ENCODE assay signal across 1 cellular context in the genomic region with DNA sequence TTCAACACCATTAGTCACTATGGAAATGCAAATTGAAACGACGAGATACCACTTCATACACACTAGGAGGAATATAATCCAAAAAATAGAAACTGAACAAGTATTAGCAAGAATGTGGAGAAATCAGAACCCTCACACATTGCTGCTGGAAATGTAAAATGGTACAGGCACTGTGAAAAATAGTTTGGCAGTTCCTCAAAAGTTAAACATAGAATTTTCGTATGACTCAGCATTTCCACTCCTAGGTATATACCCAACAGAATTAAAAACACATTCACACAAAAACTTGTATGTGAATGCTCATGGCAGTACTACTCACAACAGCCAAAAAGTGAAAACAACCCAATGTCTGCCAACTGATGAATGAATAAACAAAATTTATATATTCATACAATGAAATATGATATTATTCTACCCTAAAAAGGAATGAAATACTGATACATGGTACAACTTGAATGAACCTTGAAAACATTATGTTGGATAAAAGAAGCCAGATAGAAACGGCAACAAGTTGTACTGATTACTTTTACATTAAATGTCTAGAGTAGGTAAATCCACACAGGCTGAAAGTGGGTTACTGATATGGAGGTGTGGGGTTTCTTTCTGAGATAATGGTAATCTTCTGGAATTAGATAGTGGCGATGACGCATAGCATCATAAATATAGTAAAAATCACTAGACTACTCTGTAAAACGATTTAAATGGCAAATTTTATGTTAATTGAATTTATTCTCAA.
TF ChIP-seq lines count a peak whose summit lies in the region.

No MANE protein-coding gene starts in this region.

TF ChIP-seq in K562, 482 proteins besides CTCF, POLR2A, EP300 and RAD21 (continued from another document and continues in another):
- TF ChIP-seq, protein P1, sequence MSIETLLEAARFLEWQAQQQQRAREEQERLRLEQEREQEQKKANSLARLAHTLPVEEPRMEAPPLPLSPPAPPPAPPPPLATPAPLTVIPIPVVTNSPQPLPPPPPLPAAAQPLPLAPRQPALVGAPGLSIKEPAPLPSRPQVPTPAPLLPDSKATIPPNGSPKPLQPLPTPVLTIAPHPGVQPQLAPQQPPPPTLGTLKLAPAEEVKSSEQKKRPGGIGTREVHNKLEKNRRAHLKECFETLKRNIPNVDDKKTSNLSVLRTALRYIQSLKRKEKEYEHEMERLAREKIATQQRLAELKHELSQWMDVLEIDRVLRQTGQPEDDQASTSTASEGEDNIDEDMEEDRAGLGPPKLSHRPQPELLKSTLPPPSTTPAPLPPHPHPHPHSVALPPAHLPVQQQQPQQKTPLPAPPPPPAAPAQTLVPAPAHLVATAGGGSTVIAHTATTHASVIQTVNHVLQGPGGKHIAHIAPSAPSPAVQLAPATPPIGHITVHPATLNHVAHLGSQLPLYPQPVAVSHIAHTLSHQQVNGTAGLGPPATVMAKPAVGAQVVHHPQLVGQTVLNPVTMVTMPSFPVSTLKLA (conservative IDR thresholded peaks at IDR 0.05): 0 out of 4 replicates have a peak, but pooled peaks of 1 of the 2 experiments have one; percentile 51
- TF ChIP-seq, protein P2, sequence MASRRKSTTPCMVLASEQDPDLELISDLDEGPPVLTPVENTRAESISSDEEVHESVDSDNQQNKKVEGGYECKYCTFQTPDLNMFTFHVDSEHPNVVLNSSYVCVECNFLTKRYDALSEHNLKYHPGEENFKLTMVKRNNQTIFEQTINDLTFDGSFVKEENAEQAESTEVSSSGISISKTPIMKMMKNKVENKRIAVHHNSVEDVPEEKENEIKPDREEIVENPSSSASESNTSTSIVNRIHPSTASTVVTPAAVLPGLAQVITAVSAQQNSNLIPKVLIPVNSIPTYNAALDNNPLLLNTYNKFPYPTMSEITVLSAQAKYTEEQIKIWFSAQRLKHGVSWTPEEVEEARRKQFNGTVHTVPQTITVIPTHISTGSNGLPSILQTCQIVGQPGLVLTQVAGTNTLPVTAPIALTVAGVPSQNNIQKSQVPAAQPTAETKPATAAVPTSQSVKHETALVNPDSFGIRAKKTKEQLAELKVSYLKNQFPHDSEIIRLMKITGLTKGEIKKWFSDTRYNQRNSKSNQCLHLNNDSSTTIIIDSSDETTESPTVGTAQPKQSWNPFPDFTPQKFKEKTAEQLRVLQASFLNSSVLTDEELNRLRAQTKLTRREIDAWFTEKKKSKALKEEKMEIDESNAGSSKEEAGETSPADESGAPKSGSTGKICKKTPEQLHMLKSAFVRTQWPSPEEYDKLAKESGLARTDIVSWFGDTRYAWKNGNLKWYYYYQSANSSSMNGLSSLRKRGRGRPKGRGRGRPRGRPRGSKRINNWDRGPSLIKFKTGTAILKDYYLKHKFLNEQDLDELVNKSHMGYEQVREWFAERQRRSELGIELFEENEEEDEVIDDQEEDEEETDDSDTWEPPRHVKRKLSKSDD (conservative IDR thresholded peaks at IDR 0.05; ENCODE audit: low read length): no peak
- TF ChIP-seq BHLHE40 (IDR thresholded peaks at IDR 0.05; ENCODE audit: low read length) (no peak), CLOCK (CRISPR knock-in tag; IDR thresholded peaks at IDR 0.05; ENCODE audit: borderline replicate concordance) (no peak), CHD4 (IDR thresholded peaks at IDR 0.05; ENCODE audit: insufficient read depth, insufficient replicate concordance, low read depth, low read length, poor library complexity, severe bottlenecking) (no peak), NFIC (IDR thresholded peaks at IDR 0.05) (peak; percentile 21; the same call in 1 of the 2 replicates), ZBTB34 (CRISPR knock-in tag; IDR thresholded peaks at IDR 0.05) (no peak), BRF1 (IDR thresholded peaks at IDR 0.05; ENCODE audit: borderline replicate concordance, extremely low read depth, insufficient read length) (no peak), CREB3 (tag; conservative IDR thresholded peaks at IDR 0.05; ENCODE audit: low read depth) (no peak), HES1 (IDR thresholded peaks at IDR 0.05; ENCODE audit: low read depth) (no peak), ZNF316 (IDR thresholded peaks at IDR 0.05) (peak; percentile 99), SMARCA5 (IDR thresholded peaks at IDR 0.05) (0 out of 2 replicates have a peak, but pooled peaks have one; percentile 37), ARID4B (CRISPR knock-in tag; IDR thresholded peaks at IDR 0.05) (no peak), REST (CRISPR knock-in tag; IDR thresholded peaks at IDR 0.05; ENCODE audit: low read depth) (no peak), TAF1 (IDR thresholded peaks at IDR 0.05; ENCODE audit: control insufficient read depth, extremely low read depth, insufficient read depth, low read length, severe bottlenecking) (no peak), RNF219 (CRISPR knock-in tag; IDR thresholded peaks at IDR 0.05) (no peak), KLF1 (tag; IDR thresholded peaks at IDR 0.05) (no peak)
- TF ChIP-seq, protein P3, sequence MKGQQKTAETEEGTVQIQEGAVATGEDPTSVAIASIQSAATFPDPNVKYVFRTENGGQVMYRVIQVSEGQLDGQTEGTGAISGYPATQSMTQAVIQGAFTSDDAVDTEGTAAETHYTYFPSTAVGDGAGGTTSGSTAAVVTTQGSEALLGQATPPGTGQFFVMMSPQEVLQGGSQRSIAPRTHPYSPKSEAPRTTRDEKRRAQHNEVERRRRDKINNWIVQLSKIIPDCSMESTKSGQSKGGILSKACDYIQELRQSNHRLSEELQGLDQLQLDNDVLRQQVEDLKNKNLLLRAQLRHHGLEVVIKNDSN (CRISPR knock-in tag; IDR thresholded peaks at IDR 0.05): no peak
- TF ChIP-seq, protein P4, sequence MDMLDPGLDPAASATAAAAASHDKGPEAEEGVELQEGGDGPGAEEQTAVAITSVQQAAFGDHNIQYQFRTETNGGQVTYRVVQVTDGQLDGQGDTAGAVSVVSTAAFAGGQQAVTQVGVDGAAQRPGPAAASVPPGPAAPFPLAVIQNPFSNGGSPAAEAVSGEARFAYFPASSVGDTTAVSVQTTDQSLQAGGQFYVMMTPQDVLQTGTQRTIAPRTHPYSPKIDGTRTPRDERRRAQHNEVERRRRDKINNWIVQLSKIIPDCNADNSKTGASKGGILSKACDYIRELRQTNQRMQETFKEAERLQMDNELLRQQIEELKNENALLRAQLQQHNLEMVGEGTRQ (CRISPR knock-in tag; IDR thresholded peaks at IDR 0.05): no peak
- TF ChIP-seq, protein P5, sequence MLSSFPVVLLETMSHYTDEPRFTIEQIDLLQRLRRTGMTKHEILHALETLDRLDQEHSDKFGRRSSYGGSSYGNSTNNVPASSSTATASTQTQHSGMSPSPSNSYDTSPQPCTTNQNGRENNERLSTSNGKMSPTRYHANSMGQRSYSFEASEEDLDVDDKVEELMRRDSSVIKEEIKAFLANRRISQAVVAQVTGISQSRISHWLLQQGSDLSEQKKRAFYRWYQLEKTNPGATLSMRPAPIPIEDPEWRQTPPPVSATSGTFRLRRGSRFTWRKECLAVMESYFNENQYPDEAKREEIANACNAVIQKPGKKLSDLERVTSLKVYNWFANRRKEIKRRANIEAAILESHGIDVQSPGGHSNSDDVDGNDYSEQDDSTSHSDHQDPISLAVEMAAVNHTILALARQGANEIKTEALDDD (IDR thresholded peaks at IDR 0.05): peak; percentile 44; the same call in 1 of the 2 replicates
